In the genomic region with DNA sequence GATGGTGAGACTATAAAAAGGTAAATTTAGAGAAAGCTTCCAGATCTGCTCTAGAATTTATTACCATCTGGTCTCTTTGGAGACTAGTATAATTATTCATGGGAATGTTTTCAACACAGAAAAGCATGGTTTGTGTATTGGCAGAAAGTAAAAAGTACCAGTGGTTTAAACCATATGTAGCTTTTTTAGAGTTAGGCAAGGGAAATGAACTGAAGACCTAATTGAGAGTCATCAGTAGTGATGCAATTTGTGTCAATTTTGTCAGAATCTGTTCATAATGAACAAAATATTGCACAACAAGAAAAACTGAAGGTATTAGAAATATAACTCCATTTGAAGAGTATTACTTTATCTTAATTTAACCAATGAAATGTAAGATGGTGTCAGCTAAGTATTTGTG, we compare ENCODE assay signal across 1 cellular context.
TF ChIP-seq lines count a peak whose summit lies in the region.

No MANE protein-coding gene starts in this region.

TF ChIP-seq in K562, 482 proteins besides CTCF, POLR2A, EP300 and RAD21 (continued from another document):
- TF ChIP-seq HDGF (IDR thresholded peaks at IDR 0.05) (no peak), ILF3 (IDR thresholded peaks at IDR 0.05; ENCODE audit: borderline replicate concordance) (no peak), BRD4 (IDR thresholded peaks at IDR 0.05) (no peak), SRSF9 (IDR thresholded peaks at IDR 0.05; ENCODE audit: borderline replicate concordance, low read depth, low read length) (no peak), KHSRP (IDR thresholded peaks at IDR 0.05) (no peak)
- TF ChIP-seq, protein P1, sequence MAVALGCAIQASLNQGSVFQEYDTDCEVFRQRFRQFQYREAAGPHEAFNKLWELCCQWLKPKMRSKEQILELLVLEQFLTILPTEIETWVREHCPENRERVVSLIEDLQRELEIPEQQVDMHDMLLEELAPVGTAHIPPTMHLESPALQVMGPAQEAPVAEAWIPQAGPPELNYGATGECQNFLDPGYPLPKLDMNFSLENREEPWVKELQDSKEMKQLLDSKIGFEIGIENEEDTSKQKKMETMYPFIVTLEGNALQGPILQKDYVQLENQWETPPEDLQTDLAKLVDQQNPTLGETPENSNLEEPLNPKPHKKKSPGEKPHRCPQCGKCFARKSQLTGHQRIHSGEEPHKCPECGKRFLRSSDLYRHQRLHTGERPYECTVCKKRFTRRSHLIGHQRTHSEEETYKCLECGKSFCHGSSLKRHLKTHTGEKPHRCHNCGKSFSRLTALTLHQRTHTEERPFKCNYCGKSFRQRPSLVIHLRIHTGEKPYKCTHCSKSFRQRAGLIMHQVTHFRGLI (CRISPR knock-in tag; IDR thresholded peaks at IDR 0.05) = no peak
- TF ChIP-seq, protein P2, sequence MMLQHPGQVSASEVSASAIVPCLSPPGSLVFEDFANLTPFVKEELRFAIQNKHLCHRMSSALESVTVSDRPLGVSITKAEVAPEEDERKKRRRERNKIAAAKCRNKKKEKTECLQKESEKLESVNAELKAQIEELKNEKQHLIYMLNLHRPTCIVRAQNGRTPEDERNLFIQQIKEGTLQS (IDR thresholded peaks at IDR 0.05) = peak; percentile 36; the same call in 1 of the 2 replicates
- TF ChIP-seq, protein P2 (CRISPR knock-in tag; conservative IDR thresholded peaks at IDR 0.05) = no peak
- TF ChIP-seq, protein P3, sequence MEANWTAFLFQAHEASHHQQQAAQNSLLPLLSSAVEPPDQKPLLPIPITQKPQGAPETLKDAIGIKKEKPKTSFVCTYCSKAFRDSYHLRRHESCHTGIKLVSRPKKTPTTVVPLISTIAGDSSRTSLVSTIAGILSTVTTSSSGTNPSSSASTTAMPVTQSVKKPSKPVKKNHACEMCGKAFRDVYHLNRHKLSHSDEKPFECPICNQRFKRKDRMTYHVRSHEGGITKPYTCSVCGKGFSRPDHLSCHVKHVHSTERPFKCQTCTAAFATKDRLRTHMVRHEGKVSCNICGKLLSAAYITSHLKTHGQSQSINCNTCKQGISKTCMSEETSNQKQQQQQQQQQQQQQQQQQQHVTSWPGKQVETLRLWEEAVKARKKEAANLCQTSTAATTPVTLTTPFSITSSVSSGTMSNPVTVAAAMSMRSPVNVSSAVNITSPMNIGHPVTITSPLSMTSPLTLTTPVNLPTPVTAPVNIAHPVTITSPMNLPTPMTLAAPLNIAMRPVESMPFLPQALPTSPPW (CRISPR knock-in tag; IDR thresholded peaks at IDR 0.05) = no peak
- TF ChIP-seq, protein P4, sequence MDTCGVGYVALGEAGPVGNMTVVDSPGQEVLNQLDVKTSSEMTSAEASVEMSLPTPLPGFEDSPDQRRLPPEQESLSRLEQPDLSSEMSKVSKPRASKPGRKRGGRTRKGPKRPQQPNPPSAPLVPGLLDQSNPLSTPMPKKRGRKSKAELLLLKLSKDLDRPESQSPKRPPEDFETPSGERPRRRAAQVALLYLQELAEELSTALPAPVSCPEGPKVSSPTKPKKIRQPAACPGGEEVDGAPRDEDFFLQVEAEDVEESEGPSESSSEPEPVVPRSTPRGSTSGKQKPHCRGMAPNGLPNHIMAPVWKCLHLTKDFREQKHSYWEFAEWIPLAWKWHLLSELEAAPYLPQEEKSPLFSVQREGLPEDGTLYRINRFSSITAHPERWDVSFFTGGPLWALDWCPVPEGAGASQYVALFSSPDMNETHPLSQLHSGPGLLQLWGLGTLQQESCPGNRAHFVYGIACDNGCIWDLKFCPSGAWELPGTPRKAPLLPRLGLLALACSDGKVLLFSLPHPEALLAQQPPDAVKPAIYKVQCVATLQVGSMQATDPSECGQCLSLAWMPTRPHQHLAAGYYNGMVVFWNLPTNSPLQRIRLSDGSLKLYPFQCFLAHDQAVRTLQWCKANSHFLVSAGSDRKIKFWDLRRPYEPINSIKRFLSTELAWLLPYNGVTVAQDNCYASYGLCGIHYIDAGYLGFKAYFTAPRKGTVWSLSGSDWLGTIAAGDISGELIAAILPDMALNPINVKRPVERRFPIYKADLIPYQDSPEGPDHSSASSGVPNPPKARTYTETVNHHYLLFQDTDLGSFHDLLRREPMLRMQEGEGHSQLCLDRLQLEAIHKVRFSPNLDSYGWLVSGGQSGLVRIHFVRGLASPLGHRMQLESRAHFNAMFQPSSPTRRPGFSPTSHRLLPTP (IDR thresholded peaks at IDR 0.05; ENCODE audit: borderline replicate concordance, extremely low read depth, insufficient read length) = no peak
- TF ChIP-seq, protein P5, sequence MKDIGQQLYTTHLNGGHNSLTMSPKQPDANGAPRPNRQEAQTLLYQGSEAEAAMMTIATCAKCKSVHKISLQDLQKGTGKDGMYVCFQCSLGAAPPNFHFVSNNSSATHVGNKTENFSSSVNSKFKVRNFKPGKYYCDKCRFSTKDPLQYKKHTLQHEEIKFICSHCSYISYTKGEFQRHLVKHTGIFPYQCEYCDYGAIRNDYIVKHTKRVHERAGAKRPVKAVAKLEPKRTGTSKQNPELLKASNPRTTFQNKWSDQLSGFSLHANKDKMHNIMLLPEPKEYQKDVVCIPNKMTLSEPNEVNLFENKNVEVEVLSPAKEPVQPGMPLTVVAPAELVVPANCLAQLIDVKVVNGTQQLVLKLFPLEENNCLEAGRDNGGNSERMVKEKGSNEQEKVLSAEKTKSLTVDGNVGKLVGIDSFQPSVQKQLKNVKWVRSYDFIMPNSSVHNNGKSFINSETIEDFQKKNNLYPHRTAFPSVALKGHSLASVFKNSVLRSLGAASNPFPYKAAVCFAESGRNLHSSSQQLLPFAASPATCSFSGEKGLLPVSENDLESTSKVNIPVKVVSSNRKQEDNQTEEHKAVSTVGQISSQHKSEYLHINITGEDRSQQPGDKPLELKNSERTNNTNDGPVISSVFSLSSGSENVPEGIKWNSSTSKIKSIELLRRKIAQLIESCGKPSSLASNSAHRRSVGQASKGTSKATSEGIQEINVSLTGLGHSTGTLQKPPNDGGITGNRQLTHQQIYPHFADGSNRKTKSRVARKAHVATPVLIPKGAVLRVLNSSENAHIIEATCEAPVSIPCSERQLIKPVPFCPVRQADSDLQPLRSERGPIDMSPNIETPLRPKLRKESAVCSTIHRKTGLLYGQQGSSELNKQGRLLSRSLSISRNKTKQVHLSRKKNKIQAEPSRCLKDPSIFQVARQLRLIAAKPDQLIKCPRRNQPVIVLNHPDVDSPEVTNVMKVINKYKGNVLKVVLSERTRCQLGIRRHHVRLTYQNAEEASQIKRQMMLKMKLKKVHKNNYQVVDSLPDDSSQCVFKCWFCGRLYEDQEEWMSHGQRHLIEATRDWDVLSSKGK (CRISPR knock-in tag; IDR thresholded peaks at IDR 0.05) = no peak
TF ChIP-seq in K562: peak in this region for 3.
